Comparison of ENCODE assay signal across 8 cellular contexts in genomic region chr5:669111-669841, GRCh38. TPM values are rescaled to one million over a fixed set of nuclear protein-coding genes. Genes with fewer than 3 reads are reported as not detected.
DNase-seq lines count a peak whose midpoint lies in the region; ATAC-seq and TF ChIP-seq lines count a peak whose summit lies in the region.

No MANE protein-coding gene starts in this region.

- H3K79me2 ChIP-seq in hepatocyte: no peaks in the 10 kb centered on the region

- H3K4me2 ChIP-seq in hepatocyte: no peak overlapping the region

- WGBS in hepatocyte (ENCODE audit: low lambda C conversion rate, missing lambda C conversion rate): 77% methylated on average over 26 of the region's 40 CpGs

- no peaks in the 10 kb centered on the region for H3K9me3 Mint-ChIP-seq in activated naive CD4-positive, alpha-beta T cell treated with anti-CD3 and anti-CD28 coated beads, Interleukin-2, amount 50 U/mL, for 72 hours

- no peak overlapping the region for H3K4me3 ChIP-seq in hepatocyte

- H3K36me3 ChIP-seq in hepatocyte (replicated peaks; ENCODE audit: insufficient read depth, low read depth): no peaks in the 10 kb centered on the region

- no peak overlapping the region for H3K27ac Mint-ChIP-seq in activated naive CD4-positive, alpha-beta T cell treated with anti-CD3 and anti-CD28 coated beads, Interleukin-2, amount 50 U/mL, for 72 hours

- H2AFZ ChIP-seq in hepatocyte: no peak overlapping the region

- H3K27me3 ChIP-seq in hepatocyte: no peaks in the 10 kb centered on the region

- DNase-seq in C1 segment of cervical spinal cord (lab: John Stamatoyannopoulos, UW) (peak in 13 of 14 donors; percentile 41 to 98 (median 87)), hepatocyte (ENCODE audit: low spot score) (peak; percentile 43), cerebellar nuclear complex (lab: John Stamatoyannopoulos, UW) (no peak)
- peak; percentile 58 for DNase-seq in activated naive CD4-positive, alpha-beta T cell treated with anti-CD3 and anti-CD28 coated beads, Interleukin-2, amount 50 U/mL, for 72 hours (ENCODE audit: low spot score in 2 of 2)
- peak; percentile 55 for DNase-seq in stimulated activated CD4-positive, alpha-beta T cell treated with anti-CD3 and anti-CD28 coated beads, Interleukin-12 subunit alpha, Interleukin-12 subunit beta, amount 100 ng/mL, for 4 hours

- H4K20me1 ChIP-seq in hepatocyte (ENCODE audit: insufficient read depth, poor library complexity, severe bottlenecking): no peaks in the 10 kb centered on the region

- H3K9me2 ChIP-seq in hepatocyte (replicated peaks; ENCODE audit: insufficient read depth): no peaks in the 10 kb centered on the region

- TF ChIP-seq CTCF in LNCAP (IDR thresholded peaks at IDR 0.05) (peak; percentile 81), hepatocyte (IDR thresholded peaks at IDR 0.05; ENCODE audit: poor library complexity) (peak; percentile 40)

- H3K9me3 ChIP-seq in hepatocyte (ENCODE audit: low read depth): no peaks in the 10 kb centered on the region

- H3K27ac ChIP-seq in hepatocyte: no peak overlapping the region

- H3K36me3 Mint-ChIP-seq in activated naive CD4-positive, alpha-beta T cell treated with anti-CD3 and anti-CD28 coated beads, Interleukin-2, amount 50 U/mL, for 72 hours: peaks cover 0 to 4% of the 10 kb centered on the region in 2 donors

- peak; percentile 22 to 47 for ATAC-seq in activated naive CD4-positive, alpha-beta T cell treated with anti-CD3 and anti-CD28 coated beads, Interleukin-2, amount 50 U/mL, for 72 hours
- no peak for ATAC-seq in GM19324 (IDR thresholded peaks at IDR 0.05; ENCODE audit: low FRiP score, unreplicated experiment)
- ATAC-seq in GM21526 (IDR thresholded peaks at IDR 0.05; ENCODE audit: low FRiP score, unreplicated experiment): no peak

- H3K4me1 ChIP-seq in hepatocyte (ENCODE audit: insufficient read depth): peaks cover 18% of the 10 kb centered on the region

RNA-seq across cellular contexts. Expression of gene TPPP, which starts 23.9 kb away (rescaled TPM):
- total RNA-seq in activated naive CD4-positive, alpha-beta T cell treated with anti-CD3 and anti-CD28 coated beads, Interleukin-2, amount 50 U/mL, for 72 hours: under 1 TPM; 0.10 to 0.14 TPM
- 1.6 and 2.0 TPM in 2 replicates for total RNA-seq in hepatocyte
- polyA plus RNA-seq in hepatocyte: 4.3 and 5.2 TPM in 2 replicates

RNA-seq across cellular contexts. Expression of gene CEP72, which starts 57.1 kb away (rescaled TPM):
- 10 to 100 TPM; 24.8 to 44.2 TPM for total RNA-seq in activated naive CD4-positive, alpha-beta T cell treated with anti-CD3 and anti-CD28 coated beads, Interleukin-2, amount 50 U/mL, for 72 hours
- 3.2 and 7.6 TPM in 2 replicates for total RNA-seq in hepatocyte
- 4.2 and 4.4 TPM in 2 replicates for polyA plus RNA-seq in hepatocyte

Comparison
In these comparisons a context has a peak if more than half of its experiments do, and no peak if none do; other contexts are left out.
1. DNase-seq: peak in C1 segment of cervical spinal cord (13 of 14), activated naive CD4-positive, alpha-beta T cell treated with anti-CD3 and anti-CD28 coated beads, Interleukin-2, amount 50 U/mL, for 72 hours (2 of 2), hepatocyte (single experiment) and stimulated activated CD4-positive, alpha-beta T cell treated with anti-CD3 and anti-CD28 coated beads, Interleukin-12 subunit alpha, Interleukin-12 subunit beta, amount 100 ng/mL, for 4 hours (single experiment); none in cerebellar nuclear complex (0 of 2).
2. ATAC-seq: peak in activated naive CD4-positive, alpha-beta T cell treated with anti-CD3 and anti-CD28 coated beads, Interleukin-2, amount 50 U/mL, for 72 hours (2 of 2); none in GM19324 (single experiment) and GM21526 (single experiment).